Comparison of ENCODE assay signal across 26 cellular contexts in the genomic region with DNA sequence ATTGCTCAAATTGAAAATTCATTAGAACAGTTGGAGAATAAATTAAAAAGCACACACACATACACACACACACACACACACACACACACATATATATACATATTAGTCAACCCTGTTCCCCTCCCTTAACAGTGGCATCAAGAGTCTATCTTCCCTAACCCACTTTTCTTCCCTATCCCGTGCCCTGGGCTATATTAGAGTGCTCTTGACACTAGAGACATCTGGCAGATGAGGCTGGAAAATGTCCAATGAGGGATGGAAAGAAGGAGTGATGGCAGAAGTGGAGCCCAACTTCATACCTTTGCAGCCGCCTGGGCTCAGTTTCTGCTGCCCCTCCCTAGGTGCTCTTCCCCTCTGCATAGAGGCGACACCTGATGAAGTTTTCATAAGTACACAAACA.
DNase-seq lines count a peak whose midpoint lies in the region; ATAC-seq and TF ChIP-seq lines count a peak whose summit lies in the region.
"Had no signal": no experiment of that assay in that cellular context is flagged by ENCODE, and none has a peak within 500 bp of the region (broad histone marks: within the 10 kb centered on the region; RNA-seq: fewer than 3 reads in every experiment).

No MANE protein-coding gene starts in this region.

- peaks cover 0 to 15% (median 0%) of the 10 kb centered on the region in 12 donors for H3K4me1 ChIP-seq in heart left ventricle
- H3K4me1 ChIP-seq in right atrium auricular region: no peaks in the 10 kb centered on the region

- H3K4me3 Mint-ChIP-seq in activated T-helper 2 cell treated with anti-CD3 and anti-CD28 coated beads, Interferon-gamma antibody, Interleukin-2, Interleukin-4, amounts not matched to agents 10 μg/mL and 5 μg/mL and 100 μg/mL, durations not matched to agents 14 hours and 24 hours and 36 hours (ENCODE audit: low read depth): no peak overlapping the region
- H3K4me3 Mint-ChIP-seq: HFFc6 had no signal

- H3K27ac ChIP-seq in heart left ventricle (no peak overlapping the region), right atrium auricular region (no peak overlapping the region)
- H3K27ac ChIP-seq: 22Rv1 had no signal

- TF ChIP-seq POLR2A in heart left ventricle (IDR thresholded peaks at IDR 0.05): no peak

- H3K27me3 ChIP-seq in heart left ventricle (no peaks in the 10 kb centered on the region), right atrium auricular region (no peaks in the 10 kb centered on the region)
- H3K27me3 ChIP-seq: MG63 had no signal

- DNase-seq in DMS 273 (lab: John Stamatoyannopoulos, UW; ENCODE audit: unreplicated experiment) (peak; percentile 5), DMS 273 treated with DMSO at 0.1 percent for 48 hours (lab: John Stamatoyannopoulos, UW) (no peak), heart left ventricle (peak in 1 of 5 donors; percentile 26), right atrium auricular region (ENCODE audit: low spot score) (no peak), left ventricle myocardium superior (no peak), Ammon's horn (ENCODE audit: low spot score) (no peak), DMS153 (lab: John Stamatoyannopoulos, UW) (no peak)
- DNase-seq in activated T-helper 2 cell treated with anti-CD3 and anti-CD28 coated beads, Interferon-gamma antibody, Interleukin-2, Interleukin-4, amounts not matched to agents 10 μg/mL and 5 μg/mL and 100 μg/mL, durations not matched to agents 14 hours and 24 hours and 36 hours (ENCODE audit: low spot score): no peak
- DNase-seq: Calu3; DMS53; GOT3; HFFc6; KG1; MG63; NCI-H1105 treated with DMSO at 0.1 percent for 48 hours; NCI-H146; NCI-H1930; NCI-H2107; NCI-H446 treated with DMSO at 0.1 percent for 48 hours; NCI-H69; NK-92 treated with Interleukin-12 subunit alpha and Interleukin-12 subunit beta, amount 100 ng/mL, for 24 hours; PC-3; SHP77 had no signal

- WGBS in heart left ventricle, 4 donors: 51 to 79% (median 59%) methylated on average over 3 of the region's 3 CpGs

- H3K4me1 Mint-ChIP-seq in activated T-helper 2 cell treated with anti-CD3 and anti-CD28 coated beads, Interferon-gamma antibody, Interleukin-2, Interleukin-4, amounts not matched to agents 10 μg/mL and 5 μg/mL and 100 μg/mL, durations not matched to agents 14 hours and 24 hours and 36 hours (ENCODE audit: low read depth): no peaks in the 10 kb centered on the region

- H3K4me3 ChIP-seq in heart left ventricle (no peak overlapping the region), right atrium auricular region (no peak overlapping the region)
- H3K4me3 ChIP-seq: GM12878, HAP-1, MG63 had no signal

- no peaks in the 10 kb centered on the region for H3K9me3 Mint-ChIP-seq in activated T-helper 2 cell treated with anti-CD3 and anti-CD28 coated beads, Interferon-gamma antibody, Interleukin-2, Interleukin-4, amounts not matched to agents 10 μg/mL and 5 μg/mL and 100 μg/mL, durations not matched to agents 14 hours and 24 hours and 36 hours
- H3K9me3 Mint-ChIP-seq: HFFc6 had no signal

- TF ChIP-seq CTCF in heart left ventricle (IDR thresholded peaks at IDR 0.05) (no peak), right atrium auricular region (IDR thresholded peaks at IDR 0.05) (no peak)

- intact Hi-C loops in heart left ventricle (cut with DNase I): no loop called here
- intact Hi-C loops in left ventricle myocardium superior (cut with micrococcal nuclease): no loop called here
- intact Hi-C loops in activated T-helper 2 cell treated with anti-CD3 and anti-CD28 coated beads, Interferon-gamma antibody, Interleukin-2, Interleukin-4, amounts not matched to agents 10 μg/mL and 5 μg/mL and 100 μg/mL, durations not matched to agents 14 hours and 24 hours and 36 hours (cut with micrococcal nuclease): no loop called here

- no peak overlapping the region for H3K27ac Mint-ChIP-seq in activated T-helper 2 cell treated with anti-CD3 and anti-CD28 coated beads, Interferon-gamma antibody, Interleukin-2, Interleukin-4, amounts not matched to agents 10 μg/mL and 5 μg/mL and 100 μg/mL, durations not matched to agents 14 hours and 24 hours and 36 hours
- H3K27ac Mint-ChIP-seq: HFFc6 had no signal

- H3K36me3 ChIP-seq in heart left ventricle (no peaks in the 10 kb centered on the region), right atrium auricular region (no peaks in the 10 kb centered on the region)
- H3K36me3 ChIP-seq: HAP-1, MG63 had no signal

- H3K27me3 Mint-ChIP-seq in activated T-helper 2 cell treated with anti-CD3 and anti-CD28 coated beads, Interferon-gamma antibody, Interleukin-2, Interleukin-4, amounts not matched to agents 10 μg/mL and 5 μg/mL and 100 μg/mL, durations not matched to agents 14 hours and 24 hours and 36 hours (ENCODE audit: low read depth): peaks cover 3% of the 10 kb centered on the region

- ATAC-seq in heart left ventricle: peak; percentile 39 to 58 (median 52)
- peak; percentile 72 for ATAC-seq in left ventricle myocardium superior
- ATAC-seq: GM12878, PC-3 had no signal

- H3K9me3 ChIP-seq in heart left ventricle (no peaks in the 10 kb centered on the region), right atrium auricular region (no peaks in the 10 kb centered on the region)

- no peaks in the 10 kb centered on the region for H3K36me3 Mint-ChIP-seq in activated T-helper 2 cell treated with anti-CD3 and anti-CD28 coated beads, Interferon-gamma antibody, Interleukin-2, Interleukin-4, amounts not matched to agents 10 μg/mL and 5 μg/mL and 100 μg/mL, durations not matched to agents 14 hours and 24 hours and 36 hours (ENCODE audit: low read depth)
